33 cellular contexts compared by ENCODE assay signal in the genomic region with DNA sequence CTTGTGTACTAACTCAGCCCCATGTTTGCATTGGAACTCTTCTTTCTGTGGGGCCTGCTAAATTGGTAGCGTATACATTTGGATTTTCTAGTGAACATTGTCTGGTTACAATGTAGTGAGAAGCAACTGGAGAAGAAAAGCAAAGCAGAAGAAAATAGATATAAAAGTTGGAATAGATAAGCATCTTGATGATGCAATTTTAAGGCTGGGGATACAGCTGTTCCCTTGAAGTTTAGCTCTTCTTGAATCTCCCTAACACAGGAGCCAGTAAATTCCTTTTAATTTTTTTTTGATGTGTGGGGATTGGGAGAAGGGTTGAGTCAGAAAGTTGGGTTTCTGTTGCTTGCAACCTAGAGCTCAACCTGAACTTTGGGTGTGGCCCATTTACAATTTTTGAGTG.
"Had no signal": no experiment of that assay in that cellular context is flagged by ENCODE, and none has a peak within 500 bp of the region (broad histone marks: within the 10 kb centered on the region; RNA-seq: fewer than 3 reads in every experiment).

No MANE protein-coding gene starts in this region.

- H3K36me3 ChIP-seq: adrenal gland, ascending aorta, brain microvascular endothelial cell, breast epithelium, cardiac muscle cell had no signal

- FAIRE-seq: astrocyte, bronchial epithelial cell had no signal

- H3K9me3 ChIP-seq: adrenal gland, ascending aorta, body of pancreas, breast epithelium had no signal

- H3K4me1 ChIP-seq: adrenal gland, ascending aorta, body of pancreas, breast epithelium had no signal

- ATAC-seq: activated naive CD4-positive, alpha-beta T cell treated with anti-CD3 and anti-CD28 coated beads, Interleukin-2, amount 50 U/mL, for 72 hours; activated naive CD8-positive, alpha-beta T cell treated with anti-CD3 and anti-CD28 coated beads, Interleukin-2, amount 50 U/mL, for 24 hours; activated T-cell treated with anti-CD3 and anti-CD28 coated beads, Interleukin-2, amount 50 U/mL, for 4 hours; activated T-cell treated with anti-CD3 and anti-CD28 coated beads, Interleukin-2, amount 50 U/mL, for 72 hours; activated T-helper 17 cell treated with anti-CD3 and anti-CD28 coated beads, Interleukin-2, amount 50 U/mL, for 72 hours; body of pancreas had no signal

- H3K27me3 ChIP-seq: adrenal gland, ascending aorta, body of pancreas, brain microvascular endothelial cell, breast epithelium, cardiac muscle cell had no signal

- H3K4me3 ChIP-seq: adrenal gland, ascending aorta, body of pancreas, breast epithelium, cardiac muscle cell had no signal

- DNase-seq: activated effector memory CD4-positive, alpha-beta T cell treated with anti-CD3 and anti-CD28 coated beads, Interleukin-2, amount 50 U/mL, for 16 hours; activated effector memory CD4-positive, alpha-beta T cell treated with Interleukin-2 at 50 U/mL for 16 hours; activated gamma-delta T cell; activated gamma-delta T cell treated with Interleukin-2 at 50 U/mL for 16 hours; activated naive CD4-positive, alpha-beta T cell; activated naive CD4-positive, alpha-beta T cell treated with anti-CD3 and anti-CD28 coated beads for 36 hours; activated naive CD4-positive, alpha-beta T cell treated with anti-CD3 and anti-CD28 coated beads, Interleukin-2, amount 10 ng/mL, durations not matched to agents 7 days and 5 days; activated naive CD4-positive, alpha-beta T cell treated with anti-CD3 and anti-CD28 coated beads, Interleukin-2, amount 50 U/mL, for 16 hours; activated naive CD4-positive, alpha-beta T cell treated with Interleukin-2 at 50 U/mL for 16 hours; activated naive CD8-positive, alpha-beta T cell treated with anti-CD3 and anti-CD28 coated beads for 36 hours; activated naive CD8-positive, alpha-beta T cell treated with anti-CD3 and anti-CD28 coated beads, Interleukin-2, amount 10 ng/mL, durations not matched to agents 7 days and 5 days; activated naive CD8-positive, alpha-beta T cell treated with anti-CD3 and anti-CD28 coated beads, Interleukin-2, amount 50 U/mL, for 24 hours; activated T-cell treated with anti-CD3 and anti-CD28 coated beads, Interleukin-2, amount 50 U/mL, for 24 hours; activated T-cell treated with anti-CD3 and anti-CD28 coated beads, Interleukin-2, amount 50 U/mL, for 4 hours; activated T-cell treated with anti-CD3 and anti-CD28 coated beads, Interleukin-2, amount 50 U/mL, for 48 hours; activated T-cell treated with anti-CD3 and anti-CD28 coated beads, Interleukin-2, amount 50 U/mL, for 72 hours; adrenal gland; amniotic stem cell; amygdala; anterior cingulate cortex; aorta; body of pancreas; brain microvascular endothelial cell; caudate nucleus; central memory CD4-positive, alpha-beta T cell; cerebellar nuclear complex had no signal

- H3K27ac ChIP-seq: adrenal gland, ascending aorta, body of pancreas, brain microvascular endothelial cell, breast epithelium, cardiac muscle cell had no signal
